Comparison of ENCODE assay signal across 1 cellular context in the genomic region with DNA sequence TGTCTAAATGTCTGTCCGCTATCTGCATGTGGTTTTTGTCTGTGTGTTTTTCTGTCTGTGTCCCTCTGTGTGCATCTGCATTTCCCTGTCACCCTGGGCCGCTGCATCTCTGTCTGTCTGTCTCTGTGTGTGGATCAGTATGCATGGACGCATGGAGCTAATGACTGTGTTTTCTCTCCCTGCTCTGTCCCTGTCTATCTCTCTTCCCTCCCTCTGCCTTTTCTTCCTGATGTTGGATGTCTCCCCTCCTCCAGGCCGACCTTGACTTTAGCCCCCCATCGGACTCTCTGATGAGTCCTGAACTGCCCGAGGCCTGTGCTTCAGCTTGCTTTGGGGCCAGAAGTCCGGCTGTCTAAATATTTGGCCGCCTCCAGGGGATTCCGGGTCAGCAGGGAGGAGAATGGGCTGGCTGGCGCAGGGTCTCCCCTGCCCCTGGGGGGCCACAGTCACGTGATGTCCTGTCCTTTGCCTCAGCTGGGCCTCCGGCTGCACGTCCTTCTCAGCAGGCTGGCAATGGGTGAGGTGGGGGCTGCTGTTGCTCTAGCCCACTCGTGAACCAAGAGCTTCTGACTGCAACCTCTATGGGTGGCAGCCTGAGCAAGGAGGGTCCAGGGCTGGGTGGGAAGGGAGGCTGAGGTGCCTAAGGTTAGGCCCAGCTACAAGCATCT.
TF ChIP-seq lines count a peak whose summit lies in the region.

No MANE protein-coding gene starts in this region.

TF ChIP-seq in HepG2, 621 proteins besides CTCF, POLR2A, EP300 and RAD21 (continued from another document and continues in another):
- TF ChIP-seq DMTF1 (CRISPR knock-in tag; IDR thresholded peaks at IDR 0.05) (peak; percentile 65; the same call in 1 of the 2 replicates), POLR2G (IDR thresholded peaks at IDR 0.05; ENCODE audit: low read depth, low read length) (peak; percentile 69; the same call in 1 of the 2 replicates), ZNF17 (CRISPR knock-in tag; IDR thresholded peaks at IDR 0.05) (no peak), ZBTB7B (CRISPR knock-in tag; IDR thresholded peaks at IDR 0.05) (peak; percentile 100), ZNF331 (CRISPR knock-in tag; IDR thresholded peaks at IDR 0.05) (peak; percentile 64), HES4 (CRISPR knock-in tag; IDR thresholded peaks at IDR 0.05; ENCODE audit: borderline replicate concordance) (0 out of 2 replicates have a peak, but pooled peaks have one; percentile 47), ZBTB20 (CRISPR knock-in tag; IDR thresholded peaks at IDR 0.05; ENCODE audit: borderline replicate concordance, low read depth) (peak; percentile 86), ZMYM4 (CRISPR knock-in tag; IDR thresholded peaks at IDR 0.05) (peak; percentile 60; the same call in 1 of the 2 replicates), KMT2A (CRISPR knock-in tag; IDR thresholded peaks at IDR 0.05) (0 out of 2 replicates have a peak, but pooled peaks have one; percentile 11), REPIN1 (CRISPR knock-in tag; IDR thresholded peaks at IDR 0.05; ENCODE audit: borderline replicate concordance, low read depth) (peak; percentile 93; the same call in 1 of the 2 replicates), CCAR2 (optimal IDR thresholded peaks at IDR 0.05; ENCODE audit: low read depth, low read length) (peak; percentile 70), CEBPB (IDR thresholded peaks at IDR 0.05; ENCODE audit: borderline replicate concordance, low read depth, low read length) (no peak), JDP2 (CRISPR knock-in tag; IDR thresholded peaks at IDR 0.05; ENCODE audit: borderline replicate concordance) (no peak; the same call in 1 of the 2 replicates), ZNF230 (CRISPR knock-in tag; IDR thresholded peaks at IDR 0.05) (0 out of 2 replicates have a peak, but pooled peaks have one; percentile 11), CSRNP2 (CRISPR knock-in tag; conservative IDR thresholded peaks at IDR 0.05; ENCODE audit: low read depth) (no peak), TGIF2 (CRISPR knock-in tag; IDR thresholded peaks at IDR 0.05) (peak; percentile 72), NCOR1 (IDR thresholded peaks at IDR 0.05; ENCODE audit: borderline replicate concordance, low read length) (peak; percentile 84; the same call in 1 of the 2 replicates), NR3C1 (CRISPR knock-in tag; IDR thresholded peaks at IDR 0.05) (no peak), TEAD3 (CRISPR knock-in tag; optimal IDR thresholded peaks at IDR 0.05; ENCODE audit: borderline replicate concordance) (peak; percentile 73), ZKSCAN8 (CRISPR knock-in tag; IDR thresholded peaks at IDR 0.05; ENCODE audit: borderline replicate concordance) (peak; percentile 50; the same call in 1 of the 2 replicates), THRA (CRISPR knock-in tag; IDR thresholded peaks at IDR 0.05; ENCODE audit: borderline replicate concordance) (peak; percentile 97; the same call in 1 of the 2 replicates), MEF2D (CRISPR knock-in tag; IDR thresholded peaks at IDR 0.05) (peak; percentile 93), SMAD3 (CRISPR knock-in tag; IDR thresholded peaks at IDR 0.05) (0 out of 2 replicates have a peak, but pooled peaks have one; percentile 23), DPF2 (CRISPR knock-in tag; IDR thresholded peaks at IDR 0.05; ENCODE audit: borderline replicate concordance, low read depth) (peak; percentile 95; the same call in 1 of the 2 replicates), NKX3-1 (CRISPR knock-in tag; IDR thresholded peaks at IDR 0.05) (peak; percentile 64; the same call in 1 of the 2 replicates), ZNF761 (CRISPR knock-in tag; conservative IDR thresholded peaks at IDR 0.05) (peak; percentile 90), ZC3H4 (CRISPR knock-in tag; IDR thresholded peaks at IDR 0.05; ENCODE audit: borderline replicate concordance) (no peak), FOXK1 (CRISPR knock-in tag; IDR thresholded peaks at IDR 0.05; ENCODE audit: borderline replicate concordance, low read depth) (peak; percentile 32; the same call in 1 of the 2 replicates), HNRNPLL (IDR thresholded peaks at IDR 0.05; ENCODE audit: low read depth, low read length, poor library complexity, severe bottlenecking) (peak; percentile 25), TBX2 (CRISPR knock-in tag; IDR thresholded peaks at IDR 0.05; ENCODE audit: borderline replicate concordance) (peak; percentile 97), ZNF709 (CRISPR knock-in tag; IDR thresholded peaks at IDR 0.05) (peak; percentile 65; the same call in 1 of the 2 replicates), SP140L (CRISPR knock-in tag; IDR thresholded peaks at IDR 0.05; ENCODE audit: borderline replicate concordance) (no peak), ARNTL (CRISPR knock-in tag; IDR thresholded peaks at IDR 0.05) (peak; percentile 95), ASH2L (IDR thresholded peaks at IDR 0.05; ENCODE audit: insufficient read length, low read depth, low read length) (peak; percentile 64), ZNF839 (CRISPR knock-in tag; IDR thresholded peaks at IDR 0.05; ENCODE audit: borderline replicate concordance) (peak; percentile 32; the same call in 1 of the 2 replicates), ZBTB40 (IDR thresholded peaks at IDR 0.05) (no peak), ZBTB40 (CRISPR knock-in tag; IDR thresholded peaks at IDR 0.05) (peak; percentile 63; the same call in 1 of the 2 replicates)
- TF ChIP-seq, protein P1, sequence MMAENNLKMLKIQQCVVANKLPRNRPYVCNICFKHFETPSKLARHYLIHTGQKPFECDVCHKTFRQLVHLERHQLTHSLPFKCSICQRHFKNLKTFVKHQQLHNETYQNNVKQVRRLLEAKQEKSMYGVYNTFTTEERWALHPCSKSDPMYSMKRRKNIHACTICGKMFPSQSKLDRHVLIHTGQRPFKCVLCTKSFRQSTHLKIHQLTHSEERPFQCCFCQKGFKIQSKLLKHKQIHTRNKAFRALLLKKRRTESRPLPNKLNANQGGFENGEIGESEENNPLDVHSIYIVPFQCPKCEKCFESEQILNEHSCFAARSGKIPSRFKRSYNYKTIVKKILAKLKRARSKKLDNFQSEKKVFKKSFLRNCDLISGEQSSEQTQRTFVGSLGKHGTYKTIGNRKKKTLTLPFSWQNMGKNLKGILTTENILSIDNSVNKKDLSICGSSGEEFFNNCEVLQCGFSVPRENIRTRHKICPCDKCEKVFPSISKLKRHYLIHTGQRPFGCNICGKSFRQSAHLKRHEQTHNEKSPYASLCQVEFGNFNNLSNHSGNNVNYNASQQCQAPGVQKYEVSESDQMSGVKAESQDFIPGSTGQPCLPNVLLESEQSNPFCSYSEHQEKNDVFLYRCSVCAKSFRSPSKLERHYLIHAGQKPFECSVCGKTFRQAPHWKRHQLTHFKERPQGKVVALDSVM (CRISPR knock-in tag; IDR thresholded peaks at IDR 0.05), result 0 out of 2 replicates have a peak, but pooled peaks have one; percentile 54
- TF ChIP-seq, protein P2, sequence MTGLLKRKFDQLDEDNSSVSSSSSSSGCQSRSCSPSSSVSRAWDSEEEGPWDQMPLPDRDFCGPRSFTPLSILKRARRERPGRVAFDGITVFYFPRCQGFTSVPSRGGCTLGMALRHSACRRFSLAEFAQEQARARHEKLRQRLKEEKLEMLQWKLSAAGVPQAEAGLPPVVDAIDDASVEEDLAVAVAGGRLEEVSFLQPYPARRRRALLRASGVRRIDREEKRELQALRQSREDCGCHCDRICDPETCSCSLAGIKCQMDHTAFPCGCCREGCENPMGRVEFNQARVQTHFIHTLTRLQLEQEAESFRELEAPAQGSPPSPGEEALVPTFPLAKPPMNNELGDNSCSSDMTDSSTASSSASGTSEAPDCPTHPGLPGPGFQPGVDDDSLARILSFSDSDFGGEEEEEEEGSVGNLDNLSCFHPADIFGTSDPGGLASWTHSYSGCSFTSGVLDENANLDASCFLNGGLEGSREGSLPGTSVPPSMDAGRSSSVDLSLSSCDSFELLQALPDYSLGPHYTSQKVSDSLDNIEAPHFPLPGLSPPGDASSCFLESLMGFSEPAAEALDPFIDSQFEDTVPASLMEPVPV (CRISPR knock-in tag; IDR thresholded peaks at IDR 0.05), result peak; percentile 92
